In genomic region chr2:163077241-163077640, GRCh38 we compare ENCODE assay signal across 1 cellular context.
A peak's percentile ranks its signal among the peaks of the same experiment; 100 is the strongest.
TF ChIP-seq lines count a peak whose summit lies in the region.

No MANE protein-coding gene starts in this region.

TF ChIP-seq in GM12878, 131 proteins besides CTCF, POLR2A, EP300 and RAD21 (continued from another document):
- TF ChIP-seq CHD2 (IDR thresholded peaks at IDR 0.05; ENCODE audit: borderline replicate concordance, low read depth, low read length) (no peak), SPI1 (IDR thresholded peaks at IDR 0.05; ENCODE audit: borderline replicate concordance, insufficient read depth, low read depth, low read length) (peak; percentile 6; the same call in 1 of the 2 replicates)
